1 cellular context compared by ENCODE assay signal in the genomic region with DNA sequence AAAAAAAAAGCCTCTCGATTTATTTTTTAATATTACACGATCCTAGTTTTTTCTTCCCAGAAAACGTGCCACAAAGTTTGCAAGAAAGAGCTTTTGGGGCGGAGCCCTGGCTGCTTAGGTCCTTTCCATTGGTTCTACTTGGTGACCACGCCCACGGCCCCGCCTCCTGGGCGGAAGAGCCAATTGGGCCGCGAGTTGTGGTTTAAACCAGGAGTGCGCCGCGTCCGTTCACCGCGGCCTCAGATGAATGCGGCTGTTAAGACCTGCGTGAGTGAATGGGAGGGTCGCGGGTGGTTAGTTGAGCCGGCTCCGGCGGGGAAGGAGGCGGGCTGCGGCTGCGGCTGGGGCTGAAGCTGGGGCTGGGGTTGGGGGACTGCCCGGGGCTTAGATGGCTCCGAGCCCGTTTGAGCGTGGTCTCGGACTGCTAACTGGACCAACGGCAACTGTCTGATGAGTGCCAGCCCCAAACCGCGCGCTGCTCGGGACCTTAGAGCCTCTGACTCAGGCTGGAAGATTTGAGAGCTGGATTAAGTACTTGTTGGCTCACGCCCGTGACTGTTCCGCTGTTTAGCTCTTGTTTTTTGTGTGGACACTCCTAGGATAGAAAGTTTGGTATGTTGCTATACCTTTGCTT.
TF ChIP-seq lines count a peak whose summit lies in the region.

A gene (plus strand): TSS at position 231 of the 634 bp plus-strand sequence. CDS start 458 bp downstream, outside the sequence.

TF ChIP-seq in HepG2, 621 proteins besides CTCF, POLR2A, EP300 and RAD21 (continued from another document and continues in another):
- TF ChIP-seq, protein P1, sequence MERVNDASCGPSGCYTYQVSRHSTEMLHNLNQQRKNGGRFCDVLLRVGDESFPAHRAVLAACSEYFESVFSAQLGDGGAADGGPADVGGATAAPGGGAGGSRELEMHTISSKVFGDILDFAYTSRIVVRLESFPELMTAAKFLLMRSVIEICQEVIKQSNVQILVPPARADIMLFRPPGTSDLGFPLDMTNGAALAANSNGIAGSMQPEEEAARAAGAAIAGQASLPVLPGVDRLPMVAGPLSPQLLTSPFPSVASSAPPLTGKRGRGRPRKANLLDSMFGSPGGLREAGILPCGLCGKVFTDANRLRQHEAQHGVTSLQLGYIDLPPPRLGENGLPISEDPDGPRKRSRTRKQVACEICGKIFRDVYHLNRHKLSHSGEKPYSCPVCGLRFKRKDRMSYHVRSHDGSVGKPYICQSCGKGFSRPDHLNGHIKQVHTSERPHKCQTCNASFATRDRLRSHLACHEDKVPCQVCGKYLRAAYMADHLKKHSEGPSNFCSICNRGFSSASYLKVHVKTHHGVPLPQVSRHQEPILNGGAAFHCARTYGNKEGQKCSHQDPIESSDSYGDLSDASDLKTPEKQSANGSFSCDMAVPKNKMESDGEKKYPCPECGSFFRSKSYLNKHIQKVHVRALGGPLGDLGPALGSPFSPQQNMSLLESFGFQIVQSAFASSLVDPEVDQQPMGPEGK (CRISPR knock-in tag; IDR thresholded peaks at IDR 0.05): no peak
- TF ChIP-seq TP53 (CRISPR knock-in tag; conservative IDR thresholded peaks at IDR 0.05): no peak
- peak; percentile 50; the same call in 1 of the 2 replicates for TF ChIP-seq KDM2A (CRISPR knock-in tag; IDR thresholded peaks at IDR 0.05; ENCODE audit: borderline replicate concordance, low read depth)
- TF ChIP-seq, protein P2, sequence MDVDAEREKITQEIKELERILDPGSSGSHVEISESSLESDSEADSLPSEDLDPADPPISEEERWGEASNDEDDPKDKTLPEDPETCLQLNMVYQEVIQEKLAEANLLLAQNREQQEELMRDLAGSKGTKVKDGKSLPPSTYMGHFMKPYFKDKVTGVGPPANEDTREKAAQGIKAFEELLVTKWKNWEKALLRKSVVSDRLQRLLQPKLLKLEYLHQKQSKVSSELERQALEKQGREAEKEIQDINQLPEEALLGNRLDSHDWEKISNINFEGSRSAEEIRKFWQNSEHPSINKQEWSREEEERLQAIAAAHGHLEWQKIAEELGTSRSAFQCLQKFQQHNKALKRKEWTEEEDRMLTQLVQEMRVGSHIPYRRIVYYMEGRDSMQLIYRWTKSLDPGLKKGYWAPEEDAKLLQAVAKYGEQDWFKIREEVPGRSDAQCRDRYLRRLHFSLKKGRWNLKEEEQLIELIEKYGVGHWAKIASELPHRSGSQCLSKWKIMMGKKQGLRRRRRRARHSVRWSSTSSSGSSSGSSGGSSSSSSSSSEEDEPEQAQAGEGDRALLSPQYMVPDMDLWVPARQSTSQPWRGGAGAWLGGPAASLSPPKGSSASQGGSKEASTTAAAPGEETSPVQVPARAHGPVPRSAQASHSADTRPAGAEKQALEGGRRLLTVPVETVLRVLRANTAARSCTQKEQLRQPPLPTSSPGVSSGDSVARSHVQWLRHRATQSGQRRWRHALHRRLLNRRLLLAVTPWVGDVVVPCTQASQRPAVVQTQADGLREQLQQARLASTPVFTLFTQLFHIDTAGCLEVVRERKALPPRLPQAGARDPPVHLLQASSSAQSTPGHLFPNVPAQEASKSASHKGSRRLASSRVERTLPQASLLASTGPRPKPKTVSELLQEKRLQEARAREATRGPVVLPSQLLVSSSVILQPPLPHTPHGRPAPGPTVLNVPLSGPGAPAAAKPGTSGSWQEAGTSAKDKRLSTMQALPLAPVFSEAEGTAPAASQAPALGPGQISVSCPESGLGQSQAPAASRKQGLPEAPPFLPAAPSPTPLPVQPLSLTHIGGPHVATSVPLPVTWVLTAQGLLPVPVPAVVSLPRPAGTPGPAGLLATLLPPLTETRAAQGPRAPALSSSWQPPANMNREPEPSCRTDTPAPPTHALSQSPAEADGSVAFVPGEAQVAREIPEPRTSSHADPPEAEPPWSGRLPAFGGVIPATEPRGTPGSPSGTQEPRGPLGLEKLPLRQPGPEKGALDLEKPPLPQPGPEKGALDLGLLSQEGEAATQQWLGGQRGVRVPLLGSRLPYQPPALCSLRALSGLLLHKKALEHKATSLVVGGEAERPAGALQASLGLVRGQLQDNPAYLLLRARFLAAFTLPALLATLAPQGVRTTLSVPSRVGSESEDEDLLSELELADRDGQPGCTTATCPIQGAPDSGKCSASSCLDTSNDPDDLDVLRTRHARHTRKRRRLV (CRISPR knock-in tag; IDR thresholded peaks at IDR 0.05): no peak
- TF ChIP-seq, protein P3, sequence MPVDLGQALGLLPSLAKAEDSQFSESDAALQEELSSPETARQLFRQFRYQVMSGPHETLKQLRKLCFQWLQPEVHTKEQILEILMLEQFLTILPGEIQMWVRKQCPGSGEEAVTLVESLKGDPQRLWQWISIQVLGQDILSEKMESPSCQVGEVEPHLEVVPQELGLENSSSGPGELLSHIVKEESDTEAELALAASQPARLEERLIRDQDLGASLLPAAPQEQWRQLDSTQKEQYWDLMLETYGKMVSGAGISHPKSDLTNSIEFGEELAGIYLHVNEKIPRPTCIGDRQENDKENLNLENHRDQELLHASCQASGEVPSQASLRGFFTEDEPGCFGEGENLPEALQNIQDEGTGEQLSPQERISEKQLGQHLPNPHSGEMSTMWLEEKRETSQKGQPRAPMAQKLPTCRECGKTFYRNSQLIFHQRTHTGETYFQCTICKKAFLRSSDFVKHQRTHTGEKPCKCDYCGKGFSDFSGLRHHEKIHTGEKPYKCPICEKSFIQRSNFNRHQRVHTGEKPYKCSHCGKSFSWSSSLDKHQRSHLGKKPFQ (CRISPR knock-in tag; IDR thresholded peaks at IDR 0.05; ENCODE audit: insufficient replicate concordance): no peak
- TF ChIP-seq, protein P4, sequence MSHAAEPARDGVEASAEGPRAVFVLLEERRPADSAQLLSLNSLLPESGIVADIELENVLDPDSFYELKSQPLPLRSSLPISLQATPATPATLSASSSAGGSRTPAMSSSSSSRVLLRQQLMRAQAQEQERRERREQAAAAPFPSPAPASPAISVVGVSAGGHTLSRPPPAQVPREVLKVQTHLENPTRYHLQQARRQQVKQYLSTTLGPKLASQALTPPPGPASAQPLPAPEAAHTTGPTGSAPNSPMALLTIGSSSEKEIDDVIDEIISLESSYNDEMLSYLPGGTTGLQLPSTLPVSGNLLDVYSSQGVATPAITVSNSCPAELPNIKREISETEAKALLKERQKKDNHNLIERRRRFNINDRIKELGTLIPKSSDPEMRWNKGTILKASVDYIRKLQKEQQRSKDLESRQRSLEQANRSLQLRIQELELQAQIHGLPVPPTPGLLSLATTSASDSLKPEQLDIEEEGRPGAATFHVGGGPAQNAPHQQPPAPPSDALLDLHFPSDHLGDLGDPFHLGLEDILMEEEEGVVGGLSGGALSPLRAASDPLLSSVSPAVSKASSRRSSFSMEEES (CRISPR knock-in tag; IDR thresholded peaks at IDR 0.05): no peak
- TF ChIP-seq, protein P5, sequence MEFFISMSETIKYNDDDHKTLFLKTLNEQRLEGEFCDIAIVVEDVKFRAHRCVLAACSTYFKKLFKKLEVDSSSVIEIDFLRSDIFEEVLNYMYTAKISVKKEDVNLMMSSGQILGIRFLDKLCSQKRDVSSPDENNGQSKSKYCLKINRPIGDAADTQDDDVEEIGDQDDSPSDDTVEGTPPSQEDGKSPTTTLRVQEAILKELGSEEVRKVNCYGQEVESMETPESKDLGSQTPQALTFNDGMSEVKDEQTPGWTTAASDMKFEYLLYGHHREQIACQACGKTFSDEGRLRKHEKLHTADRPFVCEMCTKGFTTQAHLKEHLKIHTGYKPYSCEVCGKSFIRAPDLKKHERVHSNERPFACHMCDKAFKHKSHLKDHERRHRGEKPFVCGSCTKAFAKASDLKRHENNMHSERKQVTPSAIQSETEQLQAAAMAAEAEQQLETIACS (CRISPR knock-in tag; IDR thresholded peaks at IDR 0.05): no peak
- TF ChIP-seq, protein P6, sequence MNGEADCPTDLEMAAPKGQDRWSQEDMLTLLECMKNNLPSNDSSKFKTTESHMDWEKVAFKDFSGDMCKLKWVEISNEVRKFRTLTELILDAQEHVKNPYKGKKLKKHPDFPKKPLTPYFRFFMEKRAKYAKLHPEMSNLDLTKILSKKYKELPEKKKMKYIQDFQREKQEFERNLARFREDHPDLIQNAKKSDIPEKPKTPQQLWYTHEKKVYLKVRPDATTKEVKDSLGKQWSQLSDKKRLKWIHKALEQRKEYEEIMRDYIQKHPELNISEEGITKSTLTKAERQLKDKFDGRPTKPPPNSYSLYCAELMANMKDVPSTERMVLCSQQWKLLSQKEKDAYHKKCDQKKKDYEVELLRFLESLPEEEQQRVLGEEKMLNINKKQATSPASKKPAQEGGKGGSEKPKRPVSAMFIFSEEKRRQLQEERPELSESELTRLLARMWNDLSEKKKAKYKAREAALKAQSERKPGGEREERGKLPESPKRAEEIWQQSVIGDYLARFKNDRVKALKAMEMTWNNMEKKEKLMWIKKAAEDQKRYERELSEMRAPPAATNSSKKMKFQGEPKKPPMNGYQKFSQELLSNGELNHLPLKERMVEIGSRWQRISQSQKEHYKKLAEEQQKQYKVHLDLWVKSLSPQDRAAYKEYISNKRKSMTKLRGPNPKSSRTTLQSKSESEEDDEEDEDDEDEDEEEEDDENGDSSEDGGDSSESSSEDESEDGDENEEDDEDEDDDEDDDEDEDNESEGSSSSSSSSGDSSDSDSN (CRISPR knock-in tag; IDR thresholded peaks at IDR 0.05): peak; percentile 34; the same call in 1 of the 2 replicates
- no peak for TF ChIP-seq ATRX (CRISPR knock-in tag; IDR thresholded peaks at IDR 0.05; ENCODE audit: borderline replicate concordance)
- TF ChIP-seq TCF7 (IDR thresholded peaks at IDR 0.05; ENCODE audit: low read depth): no peak
- TF ChIP-seq SMYD3 (CRISPR knock-in tag; IDR thresholded peaks at IDR 0.05): no peak
- TF ChIP-seq, protein P7, sequence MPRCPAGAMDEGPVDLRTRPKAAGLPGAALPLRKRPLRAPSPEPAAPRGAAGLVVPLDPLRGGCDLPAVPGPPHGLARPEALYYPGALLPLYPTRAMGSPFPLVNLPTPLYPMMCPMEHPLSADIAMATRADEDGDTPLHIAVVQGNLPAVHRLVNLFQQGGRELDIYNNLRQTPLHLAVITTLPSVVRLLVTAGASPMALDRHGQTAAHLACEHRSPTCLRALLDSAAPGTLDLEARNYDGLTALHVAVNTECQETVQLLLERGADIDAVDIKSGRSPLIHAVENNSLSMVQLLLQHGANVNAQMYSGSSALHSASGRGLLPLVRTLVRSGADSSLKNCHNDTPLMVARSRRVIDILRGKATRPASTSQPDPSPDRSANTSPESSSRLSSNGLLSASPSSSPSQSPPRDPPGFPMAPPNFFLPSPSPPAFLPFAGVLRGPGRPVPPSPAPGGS (CRISPR knock-in tag; IDR thresholded peaks at IDR 0.05): no peak
- no peak for TF ChIP-seq MEIS2 (CRISPR knock-in tag; IDR thresholded peaks at IDR 0.05)
- TF ChIP-seq, protein P8, sequence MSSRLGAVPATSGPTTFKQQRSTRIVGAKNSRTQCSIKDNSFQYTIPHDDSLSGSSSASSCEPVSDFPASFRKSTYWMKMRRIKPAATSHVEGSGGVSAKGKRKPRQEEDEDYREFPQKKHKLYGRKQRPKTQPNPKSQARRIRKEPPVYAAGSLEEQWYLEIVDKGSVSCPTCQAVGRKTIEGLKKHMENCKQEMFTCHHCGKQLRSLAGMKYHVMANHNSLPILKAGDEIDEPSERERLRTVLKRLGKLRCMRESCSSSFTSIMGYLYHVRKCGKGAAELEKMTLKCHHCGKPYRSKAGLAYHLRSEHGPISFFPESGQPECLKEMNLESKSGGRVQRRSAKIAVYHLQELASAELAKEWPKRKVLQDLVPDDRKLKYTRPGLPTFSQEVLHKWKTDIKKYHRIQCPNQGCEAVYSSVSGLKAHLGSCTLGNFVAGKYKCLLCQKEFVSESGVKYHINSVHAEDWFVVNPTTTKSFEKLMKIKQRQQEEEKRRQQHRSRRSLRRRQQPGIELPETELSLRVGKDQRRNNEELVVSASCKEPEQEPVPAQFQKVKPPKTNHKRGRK (CRISPR knock-in tag; IDR thresholded peaks at IDR 0.05): no peak
- no peak for TF ChIP-seq ZNF3 (CRISPR knock-in tag; IDR thresholded peaks at IDR 0.05)
- no peak for TF ChIP-seq TCF12 (IDR thresholded peaks at IDR 0.05)
- TF ChIP-seq TCF12 (CRISPR knock-in tag; IDR thresholded peaks at IDR 0.05): no peak
- TF ChIP-seq, protein P9, sequence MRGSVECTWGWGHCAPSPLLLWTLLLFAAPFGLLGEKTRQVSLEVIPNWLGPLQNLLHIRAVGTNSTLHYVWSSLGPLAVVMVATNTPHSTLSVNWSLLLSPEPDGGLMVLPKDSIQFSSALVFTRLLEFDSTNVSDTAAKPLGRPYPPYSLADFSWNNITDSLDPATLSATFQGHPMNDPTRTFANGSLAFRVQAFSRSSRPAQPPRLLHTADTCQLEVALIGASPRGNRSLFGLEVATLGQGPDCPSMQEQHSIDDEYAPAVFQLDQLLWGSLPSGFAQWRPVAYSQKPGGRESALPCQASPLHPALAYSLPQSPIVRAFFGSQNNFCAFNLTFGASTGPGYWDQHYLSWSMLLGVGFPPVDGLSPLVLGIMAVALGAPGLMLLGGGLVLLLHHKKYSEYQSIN (CRISPR knock-in tag; IDR thresholded peaks at IDR 0.05; ENCODE audit: borderline replicate concordance): no peak
- TF ChIP-seq, protein P10, sequence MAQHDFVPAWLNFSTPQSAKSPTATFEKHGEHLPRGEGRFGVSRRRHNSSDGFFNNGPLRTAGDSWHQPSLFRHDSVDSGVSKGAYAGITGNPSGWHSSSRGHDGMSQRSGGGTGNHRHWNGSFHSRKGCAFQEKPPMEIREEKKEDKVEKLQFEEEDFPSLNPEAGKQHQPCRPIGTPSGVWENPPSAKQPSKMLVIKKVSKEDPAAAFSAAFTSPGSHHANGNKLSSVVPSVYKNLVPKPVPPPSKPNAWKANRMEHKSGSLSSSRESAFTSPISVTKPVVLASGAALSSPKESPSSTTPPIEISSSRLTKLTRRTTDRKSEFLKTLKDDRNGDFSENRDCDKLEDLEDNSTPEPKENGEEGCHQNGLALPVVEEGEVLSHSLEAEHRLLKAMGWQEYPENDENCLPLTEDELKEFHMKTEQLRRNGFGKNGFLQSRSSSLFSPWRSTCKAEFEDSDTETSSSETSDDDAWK (CRISPR knock-in tag; IDR thresholded peaks at IDR 0.05): no peak
